ENCODE assay signal across 29 cellular contexts in the genomic region with DNA sequence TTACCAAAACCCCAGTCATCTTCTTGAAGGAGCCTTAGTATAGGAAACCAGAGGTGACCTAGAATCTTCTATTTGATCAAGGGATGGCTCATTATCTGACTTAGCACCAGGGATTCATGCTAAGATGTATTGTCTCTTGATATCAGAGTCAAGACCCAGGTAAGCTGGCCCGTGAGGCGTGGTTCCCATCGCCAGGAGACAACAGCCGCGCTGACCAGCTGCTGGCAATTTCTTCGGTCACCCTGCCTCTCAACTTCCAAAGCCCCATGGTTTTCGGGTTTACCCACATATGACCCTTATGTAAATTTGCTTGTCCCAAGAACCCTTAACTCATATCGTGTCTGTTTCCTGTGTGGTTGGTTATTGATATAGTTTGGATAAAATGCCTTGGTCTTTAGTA.
"Had no signal": no experiment of that assay in that cellular context is flagged by ENCODE, and none has a peak within 500 bp of the region (broad histone marks: within the 10 kb centered on the region; RNA-seq: fewer than 3 reads in every experiment).

No MANE protein-coding gene starts in this region.

- H3K9me3 Mint-ChIP-seq: effector memory CD8-positive, alpha-beta T cell; natural killer cell treated with Interleukin-12 subunit alpha and Interleukin-12 subunit beta and Interleukin-15 and Interleukin-18, amount 100 ng/mL, for 72 hours; neural crest cell; type B pancreatic cell had no signal

- H3K36me3 Mint-ChIP-seq: immature natural killer cell; memory B cell; mesothelial cell of epicardium; naive B cell; natural killer cell treated with Interleukin-12 subunit alpha and Interleukin-12 subunit beta and Interleukin-15 and Interleukin-18, amount 100 ng/mL, for 72 hours; stimulated activated memory B cell treated with anti-CD40 and anti-IgM and Interleukin-4, amounts not matched to agents 10 μg/mL and 1 μg/mL and 100 μg/mL, for 72 hours; type B pancreatic cell had no signal

- H3K9me3 ChIP-seq: esophagus squamous epithelium, mucosa of descending colon, neutrophil, prostate gland, testis, tibial artery had no signal

- H3K27ac ChIP-seq: coronary artery, esophagus squamous epithelium, neutrophil, parathyroid adenoma, prostate gland, skin epidermis, spleen, testis, tibial artery had no signal

- H3K4me3 ChIP-seq: coronary artery, esophagus squamous epithelium, lung, mucosa of descending colon, prostate gland, skin epidermis, spleen, testis, tibial artery had no signal

- H3K4me3 Mint-ChIP-seq: effector memory CD8-positive, alpha-beta T cell; immature natural killer cell; memory B cell; mesothelial cell of epicardium; naive B cell; natural killer cell treated with Interleukin-12 subunit alpha and Interleukin-12 subunit beta and Interleukin-15 and Interleukin-18, amount 100 ng/mL, for 72 hours; neural crest cell; stimulated activated memory B cell treated with anti-CD40 and anti-IgM and Interleukin-4, amounts not matched to agents 10 μg/mL and 1 μg/mL and 100 μg/mL, for 72 hours; type B pancreatic cell had no signal

- ATAC-seq: effector memory CD8-positive, alpha-beta T cell; left ventricle myocardium superior; mucosa of descending colon; natural killer cell treated with Interleukin-12 subunit alpha and Interleukin-12 subunit beta and Interleukin-15 and Interleukin-18, amount 100 ng/mL, for 72 hours; right cardiac atrium; stimulated activated memory B cell treated with anti-CD40 and anti-IgM and Interleukin-4, amounts not matched to agents 10 μg/mL and 1 μg/mL and 100 μg/mL, for 72 hours; stimulated activated naive CD8-positive, alpha-beta T cell treated with anti-CD3 and anti-CD28 coated beads, Interleukin-15, Interleukin-2, amounts not matched to agents 100 U/mL and 50 U/mL, for 24 hours had no signal

- H3K36me3 ChIP-seq: esophagus squamous epithelium, neutrophil, prostate gland, spleen, tibial artery had no signal

- H3K27me3 Mint-ChIP-seq: stimulated activated memory B cell treated with anti-CD40 and anti-IgM and Interleukin-4, amounts not matched to agents 10 μg/mL and 1 μg/mL and 100 μg/mL, for 72 hours had no signal

- DNase-seq: dermis blood vessel endothelial cell; effector memory CD8-positive, alpha-beta T cell; erythroblast; esophagus squamous epithelium; hypothalamus; immature natural killer cell; kidney glomerular epithelial cell; left ventricle myocardium superior; mucosa of descending colon; naive B cell; right cardiac atrium; spleen; stimulated activated CD4-positive, alpha-beta T cell treated with anti-CD3 and anti-CD28 coated beads, Interleukin-4, amount 100 ng/mL, for 4 hours; stimulated activated naive CD8-positive, alpha-beta T cell treated with anti-CD3 and anti-CD28 coated beads, Interleukin-15, Interleukin-2, amounts not matched to agents 100 U/mL and 50 U/mL, for 24 hours; substantia nigra; testis; tibial artery had no signal

- H3K4me1 ChIP-seq: esophagus squamous epithelium, parathyroid adenoma, prostate gland, spleen, testis, tibial artery had no signal

- H3K79me2 ChIP-seq: parathyroid adenoma had no signal

- H3K27me3 ChIP-seq: esophagus squamous epithelium, neutrophil, testis, tibial artery had no signal

- H3K9ac ChIP-seq: parathyroid adenoma had no signal

- H2AFZ ChIP-seq: parathyroid adenoma had no signal

- H3K4me1 Mint-ChIP-seq: immature natural killer cell; memory B cell; mesothelial cell of epicardium; naive B cell; neural crest cell; stimulated activated memory B cell treated with anti-CD40 and anti-IgM and Interleukin-4, amounts not matched to agents 10 μg/mL and 1 μg/mL and 100 μg/mL, for 72 hours had no signal

- H3K27ac Mint-ChIP-seq: effector memory CD8-positive, alpha-beta T cell; immature natural killer cell; memory B cell; mesothelial cell of epicardium; natural killer cell treated with Interleukin-12 subunit alpha and Interleukin-12 subunit beta and Interleukin-15 and Interleukin-18, amount 100 ng/mL, for 72 hours; stimulated activated memory B cell treated with anti-CD40 and anti-IgM and Interleukin-4, amounts not matched to agents 10 μg/mL and 1 μg/mL and 100 μg/mL, for 72 hours; type B pancreatic cell had no signal
